In the genomic region with DNA sequence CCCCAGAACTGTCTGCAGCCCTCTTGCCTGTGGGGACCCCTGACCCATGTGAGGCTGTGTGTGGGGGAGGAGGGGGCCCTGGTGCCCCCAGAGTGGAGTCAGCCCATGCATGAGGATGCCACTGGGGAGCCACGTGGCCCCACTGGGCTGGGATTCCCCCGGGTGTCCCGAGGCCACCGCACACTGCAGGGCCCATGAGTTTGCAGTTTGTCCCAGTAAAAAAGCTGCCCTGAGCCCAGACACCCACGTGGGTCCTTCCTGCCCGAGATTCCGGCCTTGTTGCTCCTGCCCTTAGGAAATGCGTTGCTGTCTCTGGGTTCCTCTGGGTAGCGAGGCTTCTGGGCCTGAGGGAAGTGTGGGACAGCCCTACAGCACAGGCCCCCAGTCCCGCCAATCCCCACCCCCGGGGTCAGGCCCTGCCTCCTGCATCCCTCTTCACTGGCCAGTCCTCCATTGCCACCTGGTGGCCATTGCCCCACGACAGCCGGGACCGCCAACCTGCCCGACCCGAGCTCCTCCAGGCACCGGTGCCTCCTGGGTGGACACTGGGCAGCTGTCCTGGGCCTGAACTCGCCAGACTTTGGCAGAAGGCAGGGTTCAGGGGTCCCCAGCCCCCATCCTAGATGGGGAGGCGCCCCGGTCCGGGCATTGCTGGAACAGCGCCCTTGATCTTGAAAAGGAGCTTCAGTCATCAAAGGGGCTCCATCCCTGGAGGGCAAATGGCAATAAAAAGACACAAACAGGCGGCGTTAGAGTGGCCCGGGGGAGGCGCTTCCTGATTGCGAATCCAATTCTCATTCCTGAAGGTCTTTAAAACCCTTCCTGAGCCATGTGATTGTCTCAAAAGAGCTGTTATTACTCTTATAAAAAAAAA, we compare ENCODE assay signal across 8 cellular contexts. TPM values are rescaled to one million over a fixed set of nuclear protein-coding genes. Genes with fewer than 3 reads are reported as not detected.
DNase-seq lines count a peak whose midpoint lies in the region; ATAC-seq, FAIRE-seq and TF ChIP-seq lines count a peak whose summit lies in the region.

No MANE protein-coding gene starts in this region.

- no peak for TF ChIP-seq EP300 in H1 (IDR thresholded peaks at IDR 0.05; ENCODE audit: borderline replicate concordance in 1 of 2, low read depth in 2 of 2, low read length in 2 of 2)

- H4K20me1 ChIP-seq in H1 (replicated peaks in 1 of 2; ENCODE audit: control insufficient read depth in 1 of 2, insufficient read depth in 2 of 2, low read length in 2 of 2) = peaks cover 0 to 4% of the 10 kb centered on the region in 2 experiments

- H2BK120ac ChIP-seq in H1 (replicated peaks; ENCODE audit: low read depth, low read length) (no peak overlapping the region), mesenchymal stem cell (ENCODE audit: low read depth, low read length) (no peak overlapping the region)

- H3K4me3 ChIP-seq in H1 (ENCODE audit: extremely low read depth in 1 of 4, insufficient read depth in 2 of 4, low read depth in 3 of 4, low read length in 4 of 4) (no peak overlapping the region), mesenchymal stem cell (ENCODE audit: insufficient read depth in 1 of 2, low read depth in 1 of 2, low read length in 2 of 2) (no peak overlapping the region)

- no peak for TF ChIP-seq POLR2A in H1 (IDR thresholded peaks at IDR 0.05; ENCODE audit: control extremely low read depth in 1 of 2, low read depth in 2 of 2, low read length in 2 of 2)

- H3K14ac ChIP-seq in H1 (ENCODE audit: insufficient read length) = no peak overlapping the region
- H3K14ac ChIP-seq in mesenchymal stem cell (ENCODE audit: low read length in 2 of 2) = no peak overlapping the region

- H3K18ac ChIP-seq in H1 (ENCODE audit: extremely low read depth, low read length) (no peak overlapping the region), mesenchymal stem cell (ENCODE audit: low read depth in 1 of 2, low read length in 2 of 2) (no peak overlapping the region)

- no peak overlapping the region for H3K23ac ChIP-seq in H1 (ENCODE audit: insufficient read length)
- H3K23ac ChIP-seq in mesenchymal stem cell (ENCODE audit: low read length in 2 of 2) = no peak overlapping the region

- no peak for ATAC-seq in HG02798 (IDR thresholded peaks at IDR 0.05; ENCODE audit: poor library complexity, unreplicated experiment)

- H3K79me2 ChIP-seq in H1 (ENCODE audit: control insufficient read depth in 1 of 2, insufficient read depth in 2 of 2, low read length in 2 of 2) = no peaks in the 10 kb centered on the region

- peak in 2 of 3 experiments; percentile 90 to 92; a peak in 3 of 4 replicates for TF ChIP-seq CTCF in H1 (IDR thresholded peaks at IDR 0.05; ENCODE audit: control extremely low read depth in 1 of 3, insufficient read depth in 1 of 3, low read depth in 1 of 3, low read length in 3 of 3)

- CTCF ChIA-PET in H1 (lab: Charles Lee; ENCODE audit: partially characterized antibody) = interaction anchor here (0.6 to 2.4 kb wide), 63 partner anchors 9 to 663 kb away, joined by 3 to 18 read pairs (median 4); no protein-coding TSS in a partner anchor

- POLR2A ChIA-PET in H1 (lab: Charles Lee; ENCODE audit: partially characterized antibody) = interaction anchor here (0.5 to 1.6 kb wide), 3 partner anchors 8 to 100 kb away, joined by 3 read pairs; no protein-coding TSS in a partner anchor

- H4K8ac ChIP-seq in H1 (ENCODE audit: extremely low read depth, insufficient read depth, low read length) = no peak overlapping the region
- H4K8ac ChIP-seq in mesenchymal stem cell (ENCODE audit: low read length) = no peak overlapping the region

- H2BK5ac ChIP-seq in H1 (ENCODE audit: low read depth, low read length) (no peak overlapping the region), mesenchymal stem cell (ENCODE audit: low read depth, low read length, poor library complexity, severe bottlenecking) (no peak overlapping the region)

- peak; percentile 97 for TF ChIP-seq RAD21 in H1 (IDR thresholded peaks at IDR 0.05 in 1 of 2, conservative IDR thresholded peaks at IDR 0.05 in 1 of 2; ENCODE audit: low read depth in 2 of 2, low read length in 2 of 2)

- peaks cover 0 to 6% (median under 1%) of the 10 kb centered on the region in 4 experiments; a peak in 3 of 7 replicates for H3K4me1 ChIP-seq in H1 (replicated peaks in 1 of 4; ENCODE audit: control insufficient read depth in 3 of 4, insufficient read depth in 4 of 4, low read length in 3 of 4)
- H3K4me1 ChIP-seq in mesenchymal stem cell (ENCODE audit: control insufficient read depth, insufficient read depth, low read depth, low read length) = peaks cover 19% of the 10 kb centered on the region

- peak; percentile 12 for DNase-seq in NK-92 treated with Interleukin-12 subunit alpha and Interleukin-12 subunit beta, amount 100 ng/mL, for 24 hours (lab: John Stamatoyannopoulos, UW)
- no peak for DNase-seq in NK-92 (lab: John Stamatoyannopoulos, UW; ENCODE audit: unreplicated experiment)
- peak; percentile 66 to 89 for DNase-seq in NCI-H526 (lab: John Stamatoyannopoulos, UW)
- DNase-seq in activated CD8-positive, alpha-beta memory T cell treated with anti-CD3 and anti-CD28 coated beads for 24 hours = peak; percentile 87
- peak; percentile 66 to 96 for DNase-seq in H1 (ENCODE audit: low read depth in 1 of 2, low spot score in 2 of 2)
- peak; percentile 53 for DNase-seq in mesenchymal stem cell
- peak; percentile 47 to 49 for DNase-seq in stimulated activated CD8-positive, alpha-beta memory T cell treated with anti-CD3 and anti-CD28 coated beads, Interleukin-2, amount 100 ng/mL, for 48 hours (ENCODE audit: low read depth in 2 of 2)

- H3K27me3 ChIP-seq in H1 (replicated peaks in 1 of 4; ENCODE audit: control insufficient read depth in 3 of 4, extremely low read depth in 1 of 4, insufficient read depth in 3 of 4, low read length in 3 of 4) = no peaks in the 10 kb centered on the region; a peak in 2 of 7 replicates
- H3K27me3 ChIP-seq in mesenchymal stem cell (ENCODE audit: control insufficient read depth in 1 of 2, insufficient read depth in 1 of 2, low read length in 2 of 2) = peaks cover 61 to 69% of the 10 kb centered on the region in 2 experiments

- H3K4me2 ChIP-seq in H1 (ENCODE audit: insufficient read depth in 1 of 2, low read depth in 2 of 2, low read length in 2 of 2) (peak overlapping the region in 1 of 2 experiments; percentile 40; a peak in 1 of 4 replicates), mesenchymal stem cell (ENCODE audit: low read length, poor library complexity, severe bottlenecking) (no peak overlapping the region)

- H3K9me3 ChIP-seq in H1 (ENCODE audit: insufficient read depth in 2 of 2, low read depth in 1 of 2, low read length in 1 of 2) (no peaks in the 10 kb centered on the region), mesenchymal stem cell (ENCODE audit: control insufficient read depth, low read length) (no peaks in the 10 kb centered on the region)

- no peak for FAIRE-seq in H1 (lab: Jason Lieb, UNC)

- H3K9ac ChIP-seq in H1 (replicated peaks in 1 of 4; ENCODE audit: extremely low read depth in 1 of 4, low read depth in 3 of 4, low read length in 3 of 4) = no peak overlapping the region
- no peak overlapping the region for H3K9ac ChIP-seq in mesenchymal stem cell (ENCODE audit: low read length)

- H4K91ac ChIP-seq in H1 (replicated peaks; ENCODE audit: insufficient read length, low read length) (no peak overlapping the region), mesenchymal stem cell (ENCODE audit: low read length) (no peak overlapping the region)

- H2BK15ac ChIP-seq in H1 (ENCODE audit: low read length) = peak overlapping the region; percentile 90; the same call in 1 of the 2 replicates
- no peak overlapping the region for H2BK15ac ChIP-seq in mesenchymal stem cell (ENCODE audit: low read depth, poor library complexity, severe bottlenecking)

- H3K79me1 ChIP-seq in H1 (ENCODE audit: low read depth, low read length) = no peaks in the 10 kb centered on the region
- no peaks in the 10 kb centered on the region for H3K79me1 ChIP-seq in mesenchymal stem cell (replicated peaks; ENCODE audit: low read length, poor library complexity, severe bottlenecking)

- H2AFZ ChIP-seq in H1 (ENCODE audit: low read length) (peak overlapping the region; percentile 68; the same call in 1 of the 2 replicates), mesenchymal stem cell (ENCODE audit: low read depth, low read length) (no peak overlapping the region)

- H3K27ac ChIP-seq in H1 (ENCODE audit: low read depth, low read length) (no peak overlapping the region), mesenchymal stem cell (ENCODE audit: low read length, poor library complexity, severe bottlenecking) (no peak overlapping the region)

- H4K5ac ChIP-seq in H1 (ENCODE audit: insufficient read length, low read depth, low read length) = no peak overlapping the region

- no peak overlapping the region for H2BK20ac ChIP-seq in H1 (ENCODE audit: low read length)

- H2AK5ac ChIP-seq in H1 (ENCODE audit: low read depth, low read length) (no peak overlapping the region), mesenchymal stem cell (ENCODE audit: low read length, severe bottlenecking) (no peak overlapping the region)

- H3K4ac ChIP-seq in H1 (replicated peaks; ENCODE audit: insufficient read length, low read depth, low read length) (no peak overlapping the region), mesenchymal stem cell (ENCODE audit: low read depth in 1 of 2, low read length in 2 of 2) (no peak overlapping the region)

- H3K36me3 ChIP-seq in H1 (ENCODE audit: control insufficient read depth in 2 of 4, insufficient read depth in 4 of 4, low read length in 3 of 4) (no peaks in the 10 kb centered on the region), mesenchymal stem cell (ENCODE audit: control insufficient read depth in 1 of 2, insufficient read depth in 2 of 2, low read depth in 1 of 2, low read length in 2 of 2) (no peaks in the 10 kb centered on the region)

- no peak overlapping the region for H2BK12ac ChIP-seq in H1 (ENCODE audit: low read depth, low read length)
- H2BK12ac ChIP-seq in mesenchymal stem cell (ENCODE audit: low read length in 2 of 2) = no peak overlapping the region

- no peaks in the 10 kb centered on the region for H3K23me2 ChIP-seq in H1 (ENCODE audit: low read depth, low read length)

- H3K56ac ChIP-seq in H1 (replicated peaks; ENCODE audit: insufficient read length, low read depth, low read length) = no peak overlapping the region

- 52% methylated on average over 19 of the region's 27 CpGs; no CpG with 5 or more reads in 1 of the 2 experiments for WGBS in H1 (ENCODE audit: extremely low coverage in 1 of 2, insufficient coverage in 1 of 2, insufficient read length in 1 of 2, insufficient replicate concordance in 2 of 2, low coverage in 1 of 2, low lambda C conversion rate in 2 of 2, missing lambda C conversion rate in 1 of 2), 2 experiments
- whole genome bisulfite sequencing in mesenchymal stem cell = 17% methylated on average over 23 of the region's 27 CpGs

RNA-seq across cellular contexts. Expression of a gene that starts 15.6 kb away (rescaled TPM):
- not detected in 2 replicates for total RNA-seq in H1 (2021; fragmentation: NEBNext Ultra II Directional; extraction: Animal tissue kit (Norgen Biotek cat#: 25700))
- not detected in 2 replicates for polyA plus RNA-seq in H1 (2011; rRNA removed)
- polyA plus RNA-seq in H1 (2011; cell fraction: cytosol; rRNA removed) = not detected
- polyA plus RNA-seq in H1 (2011; cell fraction: nucleus; rRNA removed) = not detected
- polyA plus RNA-seq in H1 (2012, experiment 1 of 2) = not detected in 4 replicates
- polyA plus RNA-seq in H1 (2012, experiment 2 of 2) = not detected
- polyA plus RNA-seq in H1 (2013, experiment 1 of 2) = not detected
- not detected for polyA plus RNA-seq in H1 (2013, experiment 2 of 2)
- not detected in 2 replicates for polyA minus RNA-seq in H1 (2011; rRNA and poly(A)+ RNA removed)
- polyA minus RNA-seq in H1 (2011; cell fraction: cytosol; rRNA and poly(A)+ RNA removed) = not detected
- not detected for polyA minus RNA-seq in H1 (2011; cell fraction: nucleus; rRNA and poly(A)+ RNA removed)
- not detected for polyA plus RNA-seq in mesenchymal stem cell (2013, experiment 1 of 2)
- not detected for polyA plus RNA-seq in mesenchymal stem cell (2013, experiment 2 of 2)

RNA-seq across cellular contexts. Expression of a gene that starts 40.6 kb away (rescaled TPM):
- 2.9 TPM in 2 replicates for total RNA-seq in H1 (2021; fragmentation: NEBNext Ultra II Directional; extraction: Animal tissue kit (Norgen Biotek cat#: 25700))
- 4.0 and 4.6 TPM in 2 replicates for polyA plus RNA-seq in H1 (2011; rRNA removed)
- 3.7 TPM for polyA plus RNA-seq in H1 (2011; cell fraction: cytosol; rRNA removed)
- polyA plus RNA-seq in H1 (2011; cell fraction: nucleus; rRNA removed) = 4.6 TPM
- polyA plus RNA-seq in H1 (2012, experiment 1 of 2) = 1.7 to 6.0 TPM (median 4.1 TPM) in 4 replicates
- polyA plus RNA-seq in H1 (2012, experiment 2 of 2) = 1.8 TPM
- 1.8 TPM for polyA plus RNA-seq in H1 (2013, experiment 1 of 2)
- 1.9 TPM for polyA plus RNA-seq in H1 (2013, experiment 2 of 2)
- polyA minus RNA-seq in H1 (2011; rRNA and poly(A)+ RNA removed) = 1.1 and 3.6 TPM in 2 replicates
- polyA minus RNA-seq in H1 (2011; cell fraction: cytosol; rRNA and poly(A)+ RNA removed) = 2.4 TPM
- polyA minus RNA-seq in H1 (2011; cell fraction: nucleus; rRNA and poly(A)+ RNA removed) = 3.4 TPM
- polyA plus RNA-seq in mesenchymal stem cell (2013, experiment 1 of 2) = not detected
- not detected for polyA plus RNA-seq in mesenchymal stem cell (2013, experiment 2 of 2)
